18 cellular contexts compared by ENCODE assay signal in the genomic region with DNA sequence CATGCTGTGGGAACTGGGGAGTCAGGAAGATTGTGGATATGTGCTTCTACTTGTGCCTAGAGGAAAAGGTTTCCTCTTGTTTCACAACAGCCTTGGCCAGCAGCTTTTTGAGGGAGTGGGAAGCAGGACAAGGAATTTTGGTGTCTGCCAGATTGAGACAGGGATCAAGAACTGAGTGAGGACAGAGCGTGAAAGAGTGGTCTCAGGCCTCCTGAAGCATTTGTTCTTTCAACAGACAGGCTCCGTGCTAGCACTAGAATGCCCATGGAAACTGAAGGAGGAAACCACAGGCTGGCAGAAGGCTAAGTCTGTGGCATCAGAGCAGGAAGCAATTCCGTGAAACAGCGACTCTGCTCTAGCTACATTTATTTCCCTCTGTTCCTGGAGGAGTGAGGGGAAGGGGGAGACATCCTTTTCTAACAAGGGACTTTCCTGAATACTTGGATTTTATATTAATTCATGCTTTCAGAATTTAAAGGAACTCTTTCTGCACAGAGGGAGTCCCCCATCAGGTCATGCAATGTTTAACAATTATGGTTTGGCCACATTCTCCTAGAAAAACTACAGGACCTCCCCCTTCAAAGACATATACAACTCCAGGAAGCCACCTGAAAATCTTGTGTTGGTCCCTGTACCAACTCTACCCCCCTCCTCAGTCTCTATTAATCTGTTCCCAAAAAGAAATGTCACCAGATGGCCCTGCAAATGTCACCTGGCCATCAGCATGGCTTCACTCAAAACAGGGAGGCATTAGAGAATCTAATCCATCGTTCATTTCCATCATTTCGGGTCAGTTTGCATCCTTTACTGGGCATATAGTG.
DNase-seq lines count a peak whose midpoint lies in the region; ATAC-seq and TF ChIP-seq lines count a peak whose summit lies in the region.
"Had no signal": no experiment of that assay in that cellular context is flagged by ENCODE, and none has a peak within 500 bp of the region (broad histone marks: within the 10 kb centered on the region; RNA-seq: fewer than 3 reads in every experiment).

No MANE protein-coding gene starts in this region.

- H3K9me3 ChIP-seq in parathyroid adenoma (ENCODE audit: control insufficient read depth, low read length): no peaks in the 10 kb centered on the region
- H3K9me3 ChIP-seq: Caco-2, SJSA1 had no signal

- H2AFZ ChIP-seq in parathyroid adenoma: peak overlapping the region; percentile 15

- no peak overlapping the region for H3K9ac ChIP-seq in parathyroid adenoma

- no peak for ATAC-seq in HG02870 (IDR thresholded peaks at IDR 0.05; ENCODE audit: unreplicated experiment)
- no peak for ATAC-seq in GM21447 (IDR thresholded peaks at IDR 0.05; ENCODE audit: unreplicated experiment)

- H3K4me1 ChIP-seq in parathyroid adenoma: peaks cover 2% of the 10 kb centered on the region
- H3K4me1 ChIP-seq: Caco-2, SJSA1 had no signal

- H3K36me3 ChIP-seq in parathyroid adenoma (ENCODE audit: control insufficient read depth, insufficient read depth, low read length): no peaks in the 10 kb centered on the region
- H3K36me3 ChIP-seq: SJSA1 had no signal

- H3K79me2 ChIP-seq in parathyroid adenoma: no peaks in the 10 kb centered on the region

- DNase-seq in DMS79 treated with DMSO at 0.1 percent for 48 hours (lab: John Stamatoyannopoulos, UW) (peak; percentile 13), Kasumi-1 (lab: John Stamatoyannopoulos, UW) (peak; percentile 26 to 55), cerebellar cortex (ENCODE audit: low spot score) (peak; percentile 84)
- no peak for DNase-seq in activated CD4-positive, alpha-beta T cell treated with anti-CD3 and anti-CD28 coated beads, Interleukin-2, amount 50 U/mL, for 1 hour
- DNase-seq: Caco-2; CD4-positive, alpha-beta memory T cell; GDM1; MM.1S; NCI-H1092; NCI-H1436 treated with DMSO at 0.1 percent for 48 hours; NCI-H2029; NCI-H446 treated with DMSO at 0.1 percent for 48 hours; NCI-H774; T-helper 1 cell had no signal

- TF ChIP-seq CTCF in parathyroid adenoma (IDR thresholded peaks at IDR 0.05): no peak

- H3K27me3 ChIP-seq in parathyroid adenoma (ENCODE audit: control insufficient read depth, insufficient read depth, low read length): no peaks in the 10 kb centered on the region
- H3K27me3 ChIP-seq: SJSA1 had no signal

- H3K4me2 ChIP-seq in parathyroid adenoma (ENCODE audit: low read length): no peak overlapping the region

- peak overlapping the region; percentile 45 for H3K27ac ChIP-seq in parathyroid adenoma
- H3K27ac ChIP-seq: SJSA1 had no signal

- H3K4me3 ChIP-seq in parathyroid adenoma (ENCODE audit: low read depth, low read length): no peak overlapping the region
- H3K4me3 ChIP-seq: SJSA1 had no signal
